ENCODE assay signal across 26 cellular contexts in genomic region chr18:34350778-34351177, GRCh38.
"Had no signal": no experiment of that assay in that cellular context is flagged by ENCODE, and none has a peak within 500 bp of the region (broad histone marks: within the 10 kb centered on the region; RNA-seq: fewer than 3 reads in every experiment).

No MANE protein-coding gene starts in this region.

- H3K9me3 ChIP-seq: heart right ventricle, left lung, pancreas, right atrium auricular region, right lobe of liver, stomach, testis, thyroid gland, transverse colon, upper lobe of left lung had no signal

- H3K36me3 ChIP-seq: heart right ventricle, left lung, pancreas, right atrium auricular region, right lobe of liver, stomach, thyroid gland, transverse colon, upper lobe of left lung had no signal

- H3K4me3 Mint-ChIP-seq: mesothelial cell of epicardium; naive B cell; natural killer cell treated with Interleukin-12 subunit alpha and Interleukin-12 subunit beta and Interleukin-15 and Interleukin-18, amount 100 ng/mL, for 72 hours; stimulated activated naive B cell treated with anti-CD40 and anti-IgM and Interleukin-4, amounts not matched to agents 10 μg/mL and 1 μg/mL and 100 μg/mL, for 72 hours had no signal

- H3K4me3 ChIP-seq: heart right ventricle, hepatocyte, left lung, lung, pancreas, right atrium auricular region, right lobe of liver, skin epidermis, stomach, testis, thyroid gland, transverse colon, upper lobe of left lung had no signal

- H3K36me3 Mint-ChIP-seq: mesothelial cell of epicardium; naive B cell; natural killer cell treated with Interleukin-12 subunit alpha and Interleukin-12 subunit beta and Interleukin-15 and Interleukin-18, amount 100 ng/mL, for 72 hours; stimulated activated naive B cell treated with anti-CD40 and anti-IgM and Interleukin-4, amounts not matched to agents 10 μg/mL and 1 μg/mL and 100 μg/mL, for 72 hours had no signal

- DNase-seq: heart right ventricle; islet precursor cell; left colon; mesendoderm; naive B cell; nucleus accumbens; right lobe of liver; stimulated activated CD4-positive, alpha-beta T cell treated with anti-CD3 and anti-CD28 coated beads, Interleukin-12 subunit alpha, Interleukin-12 subunit beta, amount 100 ng/mL, for 4 hours; stimulated activated CD4-positive, alpha-beta T cell treated with anti-CD3 and anti-CD28 coated beads, Interleukin-15, amount 100 ng/mL, for 24 hours; stimulated activated CD4-positive, alpha-beta T cell treated with anti-CD3 and anti-CD28 coated beads, Interleukin-2, amount 100 ng/mL, for 24 hours; stimulated activated CD4-positive, alpha-beta T cell treated with anti-CD3 and anti-CD28 coated beads, Interleukin-4, amount 100 ng/mL, for 1 hour; stimulated activated naive B cell treated with anti-CD40 and anti-IgM and Interleukin-4, amounts not matched to agents 10 μg/mL and 1 μg/mL and 100 μg/mL, for 72 hours; stimulated activated naive CD8-positive, alpha-beta T cell treated with anti-CD3 and anti-CD28 coated beads, Interleukin-15, Interleukin-2, amounts not matched to agents 100 U/mL and 50 U/mL, for 24 hours; stomach; testis; thyroid gland; transverse colon had no signal

- H3K27ac Mint-ChIP-seq: mesothelial cell of epicardium; naive B cell; natural killer cell treated with Interleukin-12 subunit alpha and Interleukin-12 subunit beta and Interleukin-15 and Interleukin-18, amount 100 ng/mL, for 72 hours; stimulated activated naive B cell treated with anti-CD40 and anti-IgM and Interleukin-4, amounts not matched to agents 10 μg/mL and 1 μg/mL and 100 μg/mL, for 72 hours had no signal

- H3K4me1 ChIP-seq: heart right ventricle, left lung, right atrium auricular region, right lobe of liver, stomach, testis, thyroid gland, transverse colon, upper lobe of left lung had no signal

- H3K9me3 Mint-ChIP-seq: mesothelial cell of epicardium had no signal

- H3K27ac ChIP-seq: heart right ventricle, hepatocyte, left lung, pancreas, right atrium auricular region, right lobe of liver, skin epidermis, stomach, testis, thyroid gland, transverse colon, upper lobe of left lung had no signal

- H3K4me1 Mint-ChIP-seq: mesothelial cell of epicardium; naive B cell; stimulated activated naive B cell treated with anti-CD40 and anti-IgM and Interleukin-4, amounts not matched to agents 10 μg/mL and 1 μg/mL and 100 μg/mL, for 72 hours had no signal

- H3K27me3 ChIP-seq: heart right ventricle, hepatocyte, left lung, pancreas, right atrium auricular region, right lobe of liver, stomach, testis, thyroid gland, transverse colon, upper lobe of left lung had no signal

- H3K27me3 Mint-ChIP-seq: naive B cell; natural killer cell treated with Interleukin-12 subunit alpha and Interleukin-12 subunit beta and Interleukin-15 and Interleukin-18, amount 100 ng/mL, for 72 hours; stimulated activated naive B cell treated with anti-CD40 and anti-IgM and Interleukin-4, amounts not matched to agents 10 μg/mL and 1 μg/mL and 100 μg/mL, for 72 hours had no signal

- ATAC-seq: left colon; left lung; pancreas; stimulated activated naive B cell treated with anti-CD40 and anti-IgM and Interleukin-4, amounts not matched to agents 10 μg/mL and 1 μg/mL and 100 μg/mL, for 72 hours; stimulated activated naive CD8-positive, alpha-beta T cell treated with anti-CD3 and anti-CD28 coated beads, Interleukin-15, Interleukin-2, amounts not matched to agents 100 U/mL and 50 U/mL, for 24 hours had no signal
